ENCODE assay signal across 10 cellular contexts in the genomic region with DNA sequence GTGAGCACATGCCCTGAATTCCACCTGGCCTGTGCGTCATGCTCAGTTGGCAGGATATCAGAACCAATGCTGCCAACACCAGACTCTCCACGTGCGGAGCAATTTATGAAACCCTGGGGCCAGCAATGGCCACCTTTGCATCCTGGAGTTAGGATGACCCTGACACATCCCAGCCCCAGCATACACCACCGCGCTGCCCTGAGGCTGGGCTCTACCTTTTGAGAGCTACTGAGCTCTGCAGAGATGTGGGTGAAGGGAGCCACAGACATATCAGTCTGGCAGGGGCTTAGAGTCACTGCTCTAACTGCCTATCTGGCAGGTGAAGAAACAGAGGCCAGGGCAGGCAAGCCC. TPM values are rescaled to one million over a fixed set of nuclear protein-coding genes. Genes with fewer than 3 reads are reported as not detected.
DNase-seq lines count a peak whose midpoint lies in the region; TF ChIP-seq lines count a peak whose summit lies in the region.
"Had no signal": no experiment of that assay in that cellular context is flagged by ENCODE, and none has a peak within 500 bp of the region (broad histone marks: within the 10 kb centered on the region; RNA-seq: fewer than 3 reads in every experiment).

No MANE protein-coding gene starts in this region.

- peak overlapping the region in 10 of 11 experiments; percentile 81 to 96 (median 86); a peak in 20 of 22 replicates for H3K4me2 ChIP-seq in BLaER1 treated with 17β-estradiol and CSF1 and Interleukin-3, amounts not matched to agents 10 nM and 100 nM

- H3K27ac ChIP-seq in BLaER1 treated with 17β-estradiol and CSF1 and Interleukin-3, amounts not matched to agents 10 nM and 100 nM: peak overlapping the region in 8 of 11 experiments; percentile 83 to 92 (median 86); a peak in 15 of 22 replicates
- H3K27ac ChIP-seq in muscle layer of colon (ENCODE audit: low read depth, low read length) (peak overlapping the region; percentile 54), coronary artery (peak overlapping the region in 1 of 2 donors; percentile 6)
- no peak overlapping the region for H3K27ac ChIP-seq in CD4-positive, alpha-beta memory T cell (ENCODE audit: low read depth, low read length)

- no peaks in the 10 kb centered on the region for H3K36me3 ChIP-seq in BLaER1 treated with 17β-estradiol and CSF1 and Interleukin-3, amounts not matched to agents 10 nM and 100 nM
- H3K36me3 ChIP-seq in muscle layer of colon (ENCODE audit: insufficient read depth, low read length): no peaks in the 10 kb centered on the region
- H3K36me3 ChIP-seq in CD4-positive, alpha-beta memory T cell (ENCODE audit: insufficient read depth, low read length): no peaks in the 10 kb centered on the region

- H3K9me3 Mint-ChIP-seq in CD4-positive, alpha-beta memory T cell: no peaks in the 10 kb centered on the region
- H3K9me3 Mint-ChIP-seq: activated naive CD4-positive, alpha-beta T cell treated with anti-CD3 and anti-CD28 coated beads, Interleukin-2, amount 50 U/mL, for 72 hours had no signal

- CTCF ChIA-PET in CD4-positive, alpha-beta memory T cell (lab: Charles Lee; ENCODE audit: partially characterized antibody): interaction anchor here (1.2 to 5.2 kb wide), 5 partner anchors 12 to 412 kb away, joined by 3 to 50 read pairs (median 25); a partner anchor contains a TSS

- H3K27me3 ChIP-seq in BLaER1 treated with 17β-estradiol and CSF1 and Interleukin-3, amounts not matched to agents 10 nM and 100 nM: no peaks in the 10 kb centered on the region
- H3K27me3 ChIP-seq in muscle layer of colon (ENCODE audit: control insufficient read depth in 1 of 2, insufficient read depth in 2 of 2, low read length in 2 of 2): no peaks in the 10 kb centered on the region
- H3K27me3 ChIP-seq in CD4-positive, alpha-beta memory T cell (ENCODE audit: insufficient read depth, low read length): no peaks in the 10 kb centered on the region

- intact Hi-C loops in CD4-positive, alpha-beta memory T cell (cut with micrococcal nuclease): no loop called here

- no peaks in the 10 kb centered on the region for H4K20me1 ChIP-seq in BLaER1 treated with 17β-estradiol and CSF1 and Interleukin-3, amounts not matched to agents 10 nM and 100 nM

- DNase-seq in NCI-H1105 (lab: John Stamatoyannopoulos, UW) (peak; percentile 61), astrocyte of the hippocampus (ENCODE audit: low read depth, low spot score) (peak; percentile 63), mesenteric fat pad (ENCODE audit: low spot score) (no peak), coronary artery (ENCODE audit: low spot score) (no peak), SW480 (ENCODE audit: low spot score) (no peak)
- no peak for DNase-seq in CD4-positive, alpha-beta memory T cell
- DNase-seq: activated CD4-positive, CD25-positive, alpha-beta regulatory T cell treated with anti-CD3 and anti-CD28 coated beads, Interleukin-2, amount 50 U/mL, for 72 hours had no signal

- H3K36me3 Mint-ChIP-seq in CD4-positive, alpha-beta memory T cell: no peaks in the 10 kb centered on the region
- H3K36me3 Mint-ChIP-seq: activated naive CD4-positive, alpha-beta T cell treated with anti-CD3 and anti-CD28 coated beads, Interleukin-2, amount 50 U/mL, for 72 hours had no signal

- peaks cover 40 to 79% (median 77%) of the 10 kb centered on the region in 10 experiments for H3K4me1 ChIP-seq in BLaER1 treated with 17β-estradiol and CSF1 and Interleukin-3, amounts not matched to agents 10 nM and 100 nM
- H3K4me1 ChIP-seq in muscle layer of colon (ENCODE audit: insufficient read depth, low read length): peaks cover 90% of the 10 kb centered on the region
- peaks cover 43% of the 10 kb centered on the region for H3K4me1 ChIP-seq in CD4-positive, alpha-beta memory T cell (ENCODE audit: insufficient read depth, low read length)

- no peak overlapping the region for H3K4me3 Mint-ChIP-seq in CD4-positive, alpha-beta memory T cell

- peak overlapping the region in 3 of 7 donors; percentile 43 to 87 (median 86) for H3K27ac Mint-ChIP-seq in CD4-positive, alpha-beta memory T cell

- POLR2A ChIA-PET in CD4-positive, alpha-beta memory T cell (lab: Charles Lee; ENCODE audit: partially characterized antibody): interaction anchor here (4.8 kb wide), 1 partner anchor 42 kb away, joined by 142 read pairs; a partner anchor contains a TSS

- no peak for TF ChIP-seq CTCF in coronary artery (IDR thresholded peaks at IDR 0.05)

- peak overlapping the region in 1 of 11 experiments; percentile 12; a peak in 1 of 22 replicates for H3K9ac ChIP-seq in BLaER1 treated with 17β-estradiol and CSF1 and Interleukin-3, amounts not matched to agents 10 nM and 100 nM
- H3K9ac ChIP-seq in muscle layer of colon (ENCODE audit: low read length): no peak overlapping the region

- peaks cover 26 to 62% (median 42%) of the 10 kb centered on the region in 4 donors for H3K4me1 Mint-ChIP-seq in CD4-positive, alpha-beta memory T cell

- no peaks in the 10 kb centered on the region for H3K27me3 Mint-ChIP-seq in CD4-positive, alpha-beta memory T cell

- H3K9me3 ChIP-seq in BLaER1 treated with 17β-estradiol and CSF1 and Interleukin-3, amounts not matched to agents 10 nM and 100 nM (replicated peaks in 1 of 11): no peaks in the 10 kb centered on the region
- H3K9me3 ChIP-seq in muscle layer of colon (ENCODE audit: low read length): no peaks in the 10 kb centered on the region
- no peaks in the 10 kb centered on the region for H3K9me3 ChIP-seq in CD4-positive, alpha-beta memory T cell (ENCODE audit: control insufficient read depth in 1 of 2, low read length in 2 of 2)

- H3K4me3 ChIP-seq in BLaER1 treated with 17β-estradiol and CSF1 and Interleukin-3, amounts not matched to agents 10 nM and 100 nM: no peak overlapping the region
- H3K4me3 ChIP-seq in muscle layer of colon (ENCODE audit: low read depth in 1 of 2, low read length in 2 of 2) (no peak overlapping the region), coronary artery (no peak overlapping the region)
- no peak overlapping the region for H3K4me3 ChIP-seq in CD4-positive, alpha-beta memory T cell (ENCODE audit: low read length in 2 of 2)

RNA-seq across cellular contexts. Expression of a gene that starts 41.9 kb away (rescaled TPM):
- total RNA-seq in CD4-positive, alpha-beta memory T cell: 10 to 100 TPM; 46.9 to 47.9 TPM
- polyA plus RNA-seq in CD4-positive, alpha-beta memory T cell: 10 to 100 TPM; 75.5 to 78.3 TPM
- 70.8 TPM for total RNA-seq in mesenteric fat pad

Comparison
In these comparisons a context has a peak if more than half of its experiments do, and no peak if none do; other contexts are left out.
1. DNase-seq: peak in NCI-H1105 (single experiment) and astrocyte of the hippocampus (single experiment); none in CD4-positive, alpha-beta memory T cell (0 of 5), mesenteric fat pad (single experiment), coronary artery (single experiment) and SW480 (single experiment).